Comparison of ENCODE assay signal across 9 cellular contexts in the genomic region with DNA sequence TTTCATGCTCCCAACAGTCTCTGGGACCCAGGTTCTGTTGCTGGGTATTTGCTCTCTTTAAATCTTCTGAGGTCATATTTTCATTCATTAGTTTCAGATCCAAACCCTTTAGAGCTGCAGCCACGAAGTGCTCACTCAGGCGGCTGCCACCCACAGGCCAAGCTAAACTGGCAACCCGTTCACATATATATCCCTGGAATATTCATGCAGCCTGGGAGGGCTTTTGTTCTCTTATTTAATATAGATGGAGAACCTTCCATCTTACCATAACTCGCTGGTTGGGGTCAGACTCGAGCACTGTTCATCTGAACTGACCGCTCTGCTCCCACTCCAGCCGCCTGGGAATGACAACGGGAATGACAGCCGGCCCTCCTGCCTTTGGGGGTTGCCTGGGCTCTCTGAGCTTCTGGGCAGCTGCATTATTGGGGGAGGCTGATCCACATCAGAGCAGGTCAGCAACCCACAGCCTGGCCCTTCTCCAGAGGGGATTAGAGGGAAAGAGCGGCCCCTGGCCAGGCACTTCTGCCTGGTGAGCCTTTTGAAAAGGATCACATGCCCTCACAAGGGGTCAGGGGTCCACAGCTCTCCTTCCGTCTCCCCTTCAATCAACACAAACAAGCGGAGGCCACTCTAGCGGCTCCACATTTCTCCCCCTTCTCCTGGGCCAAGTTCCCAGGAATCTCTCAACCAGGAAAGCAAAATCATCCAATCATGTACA. TPM values are rescaled to one million over a fixed set of nuclear protein-coding genes. Genes with fewer than 3 reads are reported as not detected.
DNase-seq lines count a peak whose midpoint lies in the region; TF ChIP-seq lines count a peak whose summit lies in the region.
"Had no signal": no experiment of that assay in that cellular context is flagged by ENCODE, and none has a peak within 500 bp of the region (broad histone marks: within the 10 kb centered on the region; RNA-seq: fewer than 3 reads in every experiment).

No MANE protein-coding gene starts in this region.

- WGBS in esophagus, 2 donors: 56 to 61% methylated on average over 13 of the region's 13 CpGs

- no peak for TF ChIP-seq CTCF in DOHH2 (IDR thresholded peaks at IDR 0.05; ENCODE audit: low read depth, low read length, poor library complexity, severe bottlenecking)

- H3K9me3 ChIP-seq in DOHH2 (ENCODE audit: control insufficient read depth, insufficient read depth, low read length) (no peaks in the 10 kb centered on the region), HUES48 (ENCODE audit: control insufficient read depth, insufficient read depth, low read length) (no peaks in the 10 kb centered on the region), esophagus (ENCODE audit: control insufficient read depth in 2 of 2, insufficient read depth in 1 of 2, low read depth in 1 of 2, low read length in 1 of 2) (no peaks in the 10 kb centered on the region)
- H3K9me3 ChIP-seq: MG63 had no signal

- no peak overlapping the region for H3K27ac Mint-ChIP-seq in activated naive CD8-positive, alpha-beta T cell treated with anti-CD3 and anti-CD28 coated beads for 36 hours

- H3K9me2 ChIP-seq in DOHH2 (replicated peaks; ENCODE audit: control insufficient read depth, low read length): no peaks in the 10 kb centered on the region

- no peaks in the 10 kb centered on the region for H3K79me2 ChIP-seq in DOHH2 (ENCODE audit: control insufficient read depth, low read length)

- H3K4me1 ChIP-seq in DOHH2 (ENCODE audit: control insufficient read depth, low read length): peaks cover 25% of the 10 kb centered on the region
- H3K4me1 ChIP-seq in HUES48 (ENCODE audit: control insufficient read depth, insufficient read depth, low read length): peaks cover 14% of the 10 kb centered on the region
- peaks cover 5 to 7% of the 10 kb centered on the region in 2 donors for H3K4me1 ChIP-seq in esophagus (ENCODE audit: control insufficient read depth in 2 of 2, insufficient read depth in 2 of 2, low read length in 1 of 2)

- no peaks in the 10 kb centered on the region for H3K27me3 Mint-ChIP-seq in activated naive CD8-positive, alpha-beta T cell treated with anti-CD3 and anti-CD28 coated beads for 36 hours

- no peak overlapping the region for H3K4me3 Mint-ChIP-seq in activated naive CD8-positive, alpha-beta T cell treated with anti-CD3 and anti-CD28 coated beads for 36 hours

- H3K36me3 Mint-ChIP-seq in activated naive CD8-positive, alpha-beta T cell treated with anti-CD3 and anti-CD28 coated beads for 36 hours: peaks cover 1% of the 10 kb centered on the region

- no peak overlapping the region for H3K9ac ChIP-seq in HUES48 (ENCODE audit: low read depth, low read length)

- H4K20me1 ChIP-seq in DOHH2 (ENCODE audit: control insufficient read depth, insufficient read depth, low read depth, low read length): no peaks in the 10 kb centered on the region; the same call in 1 of the 2 replicates

- peaks cover 12% of the 10 kb centered on the region for H3F3A ChIP-seq in DOHH2 (ENCODE audit: control insufficient read depth, insufficient read depth)

- peak overlapping the region; percentile 41 for H3K4me2 ChIP-seq in DOHH2 (ENCODE audit: low read length)

- DNase-seq in pons (ENCODE audit: low spot score): peak; percentile 37
- DNase-seq in NCI-H774 (lab: John Stamatoyannopoulos, UW): no peak
- no peak for DNase-seq in DMS53 treated with DMSO at 0.1 percent for 48 hours (lab: John Stamatoyannopoulos, UW; ENCODE audit: unreplicated experiment)
- DNase-seq in DMS114 treated with DMSO at 0.1 percent for 48 hours (lab: John Stamatoyannopoulos, UW; ENCODE audit: unreplicated experiment): no peak
- no peak for DNase-seq in activated naive CD8-positive, alpha-beta T cell treated with anti-CD3 and anti-CD28 coated beads for 36 hours
- DNase-seq: MG63 had no signal

- H3K27ac ChIP-seq in DOHH2 (ENCODE audit: low read depth, low read length) (peak overlapping the region; percentile 15), HUES48 (ENCODE audit: low read depth, low read length) (peak overlapping the region; percentile 9), esophagus (ENCODE audit: low read depth in 2 of 2, low read length in 1 of 2) (peak overlapping the region; percentile 63 to 68)

- no peaks in the 10 kb centered on the region for H3K9me3 Mint-ChIP-seq in activated naive CD8-positive, alpha-beta T cell treated with anti-CD3 and anti-CD28 coated beads for 36 hours

- H3K27me3 ChIP-seq in DOHH2 (ENCODE audit: control insufficient read depth, low read length): no peaks in the 10 kb centered on the region
- H3K27me3 ChIP-seq in HUES48 (ENCODE audit: control insufficient read depth, insufficient read depth, low read length): no peaks in the 10 kb centered on the region
- no peaks in the 10 kb centered on the region for H3K27me3 ChIP-seq in esophagus (ENCODE audit: control insufficient read depth in 1 of 2, insufficient read depth in 2 of 2, low read length in 2 of 2)
- H3K27me3 ChIP-seq: MG63 had no signal

- H3K4me3 ChIP-seq in DOHH2 (ENCODE audit: low read length) (no peak overlapping the region), HUES48 (ENCODE audit: low read depth, low read length) (no peak overlapping the region), esophagus (ENCODE audit: low read depth in 1 of 2, low read length in 2 of 2) (no peak overlapping the region)
- H3K4me3 ChIP-seq: MG63 had no signal

- H3K36me3 ChIP-seq in DOHH2 (ENCODE audit: control insufficient read depth, low read length) (no peaks in the 10 kb centered on the region), HUES48 (ENCODE audit: control insufficient read depth, insufficient read depth, low read length) (no peaks in the 10 kb centered on the region; the same call in 1 of the 2 replicates), esophagus (ENCODE audit: control insufficient read depth in 2 of 2, insufficient read depth in 2 of 2, low read length in 1 of 2) (peaks cover 0 to 3% of the 10 kb centered on the region in 2 donors)

- peaks cover 14% of the 10 kb centered on the region for H3K4me1 Mint-ChIP-seq in activated naive CD8-positive, alpha-beta T cell treated with anti-CD3 and anti-CD28 coated beads for 36 hours

RNA-seq across cellular contexts. Expression of a gene that starts 11.9 kb away (rescaled TPM):
- 10 to 100 TPM; 10.8 to 14.4 TPM for polyA plus RNA-seq in esophagus
- 10 to 100 TPM; 18.2 to 20.0 TPM for total RNA-seq in activated naive CD8-positive, alpha-beta T cell treated with anti-CD3 and anti-CD28 coated beads for 36 hours

RNA-seq across cellular contexts. Expression of a gene that starts 56.3 kb away (rescaled TPM):
- polyA plus RNA-seq in esophagus: 100 to 1,000 TPM in 1 of 2 donors, 10 to 100 TPM in 1; 69.4 to 152 TPM
- total RNA-seq in activated naive CD8-positive, alpha-beta T cell treated with anti-CD3 and anti-CD28 coated beads for 36 hours: 100 to 1,000 TPM; 111 to 114 TPM

RNA-seq across cellular contexts. Expression of a gene that starts 59.1 kb away (rescaled TPM):
- 10 to 100 TPM; 34.7 to 99.6 TPM for polyA plus RNA-seq in esophagus
- total RNA-seq in activated naive CD8-positive, alpha-beta T cell treated with anti-CD3 and anti-CD28 coated beads for 36 hours: 1 to 10 TPM; 8.5 to 8.6 TPM

Comparison
In these comparisons a context has a peak if more than half of its experiments do, and no peak if none do; other contexts are left out.
1. H3K27ac ChIP-seq: peak in every context shown above with its lines; median percentile 66 in esophagus; 15 in DOHH2; 9 in HUES48.